ENCODE assay signal across 12 cellular contexts in the genomic region with DNA sequence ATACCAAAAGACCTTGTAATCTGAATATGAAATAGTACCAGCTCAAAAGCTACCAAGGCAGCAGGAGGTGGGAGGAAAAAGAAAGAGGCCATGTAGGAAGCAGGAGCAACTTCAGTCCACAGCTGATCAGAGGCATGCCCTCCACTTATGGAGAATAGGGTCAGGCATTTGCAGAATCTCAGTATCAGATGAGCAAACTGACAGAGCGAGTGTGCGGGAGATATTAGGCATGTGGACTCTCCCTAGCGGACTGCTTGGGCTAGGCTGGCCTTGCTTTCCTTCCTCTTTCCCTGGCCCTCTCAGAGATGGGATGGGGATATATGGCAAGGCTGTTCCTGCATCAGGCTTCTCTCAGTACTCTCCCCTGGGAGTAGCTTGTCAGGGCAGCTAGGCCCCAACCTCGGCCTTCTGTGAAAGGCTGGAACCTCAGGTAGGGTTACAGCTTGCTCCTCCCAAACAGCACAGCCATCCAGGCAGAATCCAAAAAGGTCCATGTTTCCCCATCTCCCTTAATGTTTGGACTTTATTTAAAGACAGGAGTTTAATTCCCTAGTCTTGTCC. TPM values are rescaled to one million over a fixed set of nuclear protein-coding genes. Genes with fewer than 3 reads are reported as not detected.
DNase-seq lines count a peak whose midpoint lies in the region; ATAC-seq and TF ChIP-seq lines count a peak whose summit lies in the region.
"Had no signal": no experiment of that assay in that cellular context is flagged by ENCODE, and none has a peak within 500 bp of the region (broad histone marks: within the 10 kb centered on the region; RNA-seq: fewer than 3 reads in every experiment).

No MANE protein-coding gene starts in this region.

- no peak overlapping the region for H3K4me3 Mint-ChIP-seq in activated CD4-positive, alpha-beta T cell treated with anti-CD3 and anti-CD28 coated beads, Interleukin-2, amount 10 ng/mL, durations not matched to agents 7 days and 5 days
- H3K4me3 Mint-ChIP-seq in stimulated activated memory B cell treated with anti-CD40 and anti-IgM and Interleukin-4, amounts not matched to agents 10 μg/mL and 1 μg/mL and 100 μg/mL, for 72 hours, result no peak overlapping the region

- no peaks in the 10 kb centered on the region for H3K27me3 ChIP-seq in SU-DHL-6 (ENCODE audit: low read length)
- no peaks in the 10 kb centered on the region for H3K27me3 ChIP-seq in right atrium auricular region
- H3K27me3 ChIP-seq in dorsolateral prefrontal cortex, result peaks cover 0 to 8% (median 0%) of the 10 kb centered on the region in 45 donors
- H3K27me3 ChIP-seq: adrenal gland, thyroid gland had no signal

- POLR2A ChIA-PET in activated CD4-positive, alpha-beta T cell treated with anti-CD3 and anti-CD28 coated beads, Interleukin-2, amount 10 ng/mL, durations not matched to agents 7 days and 5 days (lab: Charles Lee), result no interaction called here

- peak overlapping the region; percentile 81 for H3K27ac Mint-ChIP-seq in activated CD4-positive, alpha-beta T cell treated with anti-CD3 and anti-CD28 coated beads, Interleukin-2, amount 10 ng/mL, durations not matched to agents 7 days and 5 days
- H3K27ac Mint-ChIP-seq in stimulated activated memory B cell treated with anti-CD40 and anti-IgM and Interleukin-4, amounts not matched to agents 10 μg/mL and 1 μg/mL and 100 μg/mL, for 72 hours, result peak overlapping the region; percentile 89
- H3K27ac Mint-ChIP-seq: progenitor cell of endocrine pancreas had no signal

- H3F3A ChIP-seq in SU-DHL-6 (ENCODE audit: insufficient read depth), result peaks cover 31% of the 10 kb centered on the region

- intact Hi-C loops in dorsolateral prefrontal cortex (cut with DNase I), result loop anchor here (5.0 to 10.0 kb wide), 6 partner anchors 48 to 376 kb away; no protein-coding TSS in a partner anchor

- peaks cover 84% of the 10 kb centered on the region for H3K4me1 Mint-ChIP-seq in activated CD4-positive, alpha-beta T cell treated with anti-CD3 and anti-CD28 coated beads, Interleukin-2, amount 10 ng/mL, durations not matched to agents 7 days and 5 days
- peaks cover 73% of the 10 kb centered on the region for H3K4me1 Mint-ChIP-seq in stimulated activated memory B cell treated with anti-CD40 and anti-IgM and Interleukin-4, amounts not matched to agents 10 μg/mL and 1 μg/mL and 100 μg/mL, for 72 hours

- H3K9me3 ChIP-seq in SU-DHL-6 (ENCODE audit: insufficient read depth, low read length) (no peaks in the 10 kb centered on the region), right atrium auricular region (no peaks in the 10 kb centered on the region)
- H3K9me3 ChIP-seq: adrenal gland, thyroid gland had no signal

- no peak for ATAC-seq in stimulated activated memory B cell treated with anti-CD40 and anti-IgM and Interleukin-4, amounts not matched to agents 10 μg/mL and 1 μg/mL and 100 μg/mL, for 72 hours

- no peak for DNase-seq in activated CD4-positive, alpha-beta T cell treated with anti-CD3 and anti-CD28 coated beads, Interleukin-2, amount 10 ng/mL, durations not matched to agents 7 days and 5 days
- no peak for DNase-seq in activated CD4-positive, alpha-beta T cell treated with anti-CD3 and anti-CD28 coated beads, Interleukin-2, amount 50 U/mL, for 1 hour
- DNase-seq in right atrium auricular region (ENCODE audit: low spot score) (no peak), T1000 (lab: John Stamatoyannopoulos, UW) (no peak), dorsolateral prefrontal cortex (no peak), LoVo (ENCODE audit: low spot score) (no peak)
- DNase-seq: adrenal gland, NCI-H345, thyroid gland had no signal

- H3K4me1 ChIP-seq in right atrium auricular region, result peaks cover 0 to 47% of the 10 kb centered on the region in 2 donors

- H3K79me2 ChIP-seq in SU-DHL-6 (ENCODE audit: insufficient read depth, low read length), result no peaks in the 10 kb centered on the region

- H3K36me3 ChIP-seq in SU-DHL-6 (ENCODE audit: low read length) (no peaks in the 10 kb centered on the region), right atrium auricular region (no peaks in the 10 kb centered on the region)
- H3K36me3 ChIP-seq: adrenal gland, thyroid gland had no signal

- H3K27me3 Mint-ChIP-seq in activated CD4-positive, alpha-beta T cell treated with anti-CD3 and anti-CD28 coated beads, Interleukin-2, amount 10 ng/mL, durations not matched to agents 7 days and 5 days, result peaks cover 1% of the 10 kb centered on the region
- H3K27me3 Mint-ChIP-seq in stimulated activated memory B cell treated with anti-CD40 and anti-IgM and Interleukin-4, amounts not matched to agents 10 μg/mL and 1 μg/mL and 100 μg/mL, for 72 hours, result no peaks in the 10 kb centered on the region

- no peaks in the 10 kb centered on the region for H4K20me1 ChIP-seq in SU-DHL-6 (ENCODE audit: low read depth, low read length)

- H3K9me2 ChIP-seq in SU-DHL-6 (replicated peaks; ENCODE audit: insufficient read depth, low read length), result no peaks in the 10 kb centered on the region

- CTCF ChIA-PET in activated CD4-positive, alpha-beta T cell treated with anti-CD3 and anti-CD28 coated beads, Interleukin-2, amount 10 ng/mL, durations not matched to agents 7 days and 5 days (lab: Charles Lee), result interaction anchor here (0.7 to 1.5 kb wide), 5 partner anchors 12 to 25 kb away, joined by 3 to 4 read pairs (median 3); no protein-coding TSS in a partner anchor

- H3K27ac ChIP-seq in SU-DHL-6 (ENCODE audit: low read depth, low read length) (peak overlapping the region; percentile 96), right atrium auricular region (peak overlapping the region; percentile 69 to 84), dorsolateral prefrontal cortex (peak overlapping the region in 17 of 59 donors; percentile 22 to 81 (median 68))

- H3K9me3 Mint-ChIP-seq in activated CD4-positive, alpha-beta T cell treated with anti-CD3 and anti-CD28 coated beads, Interleukin-2, amount 10 ng/mL, durations not matched to agents 7 days and 5 days, result no peaks in the 10 kb centered on the region
- no peaks in the 10 kb centered on the region for H3K9me3 Mint-ChIP-seq in stimulated activated memory B cell treated with anti-CD40 and anti-IgM and Interleukin-4, amounts not matched to agents 10 μg/mL and 1 μg/mL and 100 μg/mL, for 72 hours

- H3K9ac ChIP-seq in SU-DHL-6 (ENCODE audit: low read length), result 0 out of 2 replicates have a peak overlapping the region, but pooled peaks have one; percentile 53

- peaks cover 1% of the 10 kb centered on the region for H3K36me3 Mint-ChIP-seq in activated CD4-positive, alpha-beta T cell treated with anti-CD3 and anti-CD28 coated beads, Interleukin-2, amount 10 ng/mL, durations not matched to agents 7 days and 5 days (ENCODE audit: low read depth)
- H3K36me3 Mint-ChIP-seq in stimulated activated memory B cell treated with anti-CD40 and anti-IgM and Interleukin-4, amounts not matched to agents 10 μg/mL and 1 μg/mL and 100 μg/mL, for 72 hours, result no peaks in the 10 kb centered on the region

- H3K4me3 ChIP-seq in SU-DHL-6 (ENCODE audit: insufficient read depth, low read length, poor library complexity, severe bottlenecking) (no peak overlapping the region), right atrium auricular region (no peak overlapping the region), dorsolateral prefrontal cortex (no peak overlapping the region)
- H3K4me3 ChIP-seq: thyroid gland had no signal

- peak overlapping the region; percentile 86 for H2AFZ ChIP-seq in SU-DHL-6 (ENCODE audit: low read depth, low read length, severe bottlenecking)

- peak overlapping the region; percentile 79 for H3K4me2 ChIP-seq in SU-DHL-6 (ENCODE audit: low read depth, low read length, poor library complexity, severe bottlenecking)

- TF ChIP-seq CTCF in SU-DHL-6 (IDR thresholded peaks at IDR 0.05; ENCODE audit: insufficient read depth, low read length, poor library complexity, severe bottlenecking) (no peak), right atrium auricular region (IDR thresholded peaks at IDR 0.05) (no peak), dorsolateral prefrontal cortex (IDR thresholded peaks at IDR 0.05 in 54 of 56, conservative IDR thresholded peaks at IDR 0.05 in 2 of 56; ENCODE audit: low read depth in 1 of 56, partially characterized antibody in 56 of 56) (no peak)

RNA-seq across cellular contexts. Expression of a gene that starts 37.0 kb away (rescaled TPM):
- total RNA-seq in activated CD4-positive, alpha-beta T cell treated with anti-CD3 and anti-CD28 coated beads, Interleukin-2, amount 10 ng/mL, durations not matched to agents 7 days and 5 days, result 100 to 1,000 TPM; 580 to 648 TPM
- total RNA-seq in right atrium auricular region (10 to 100 TPM; 37.9 to 46.6 TPM), dorsolateral prefrontal cortex (10 to 100 TPM in 119 of 120 experiments, 1 to 10 TPM in 1; 9.6 to 30.0 (median 15.3) TPM)

Comparison
In these comparisons a context has a peak if more than half of its experiments do, and no peak if none do; other contexts are left out.
1. RNA of a gene that starts 37.0 kb away (total RNA-seq): 580 to 648 TPM in activated CD4-positive, alpha-beta T cell treated with anti-CD3 and anti-CD28 coated beads, Interleukin-2, amount 10 ng/mL, durations not matched to agents 7 days and 5 days; 37.9 to 46.6 TPM in right atrium auricular region and 9.6 to 30.0 TPM in dorsolateral prefrontal cortex; every median in the first group is over 10 times any median in the second.